ENCODE assay signal across 2 cellular contexts in the genomic region with DNA sequence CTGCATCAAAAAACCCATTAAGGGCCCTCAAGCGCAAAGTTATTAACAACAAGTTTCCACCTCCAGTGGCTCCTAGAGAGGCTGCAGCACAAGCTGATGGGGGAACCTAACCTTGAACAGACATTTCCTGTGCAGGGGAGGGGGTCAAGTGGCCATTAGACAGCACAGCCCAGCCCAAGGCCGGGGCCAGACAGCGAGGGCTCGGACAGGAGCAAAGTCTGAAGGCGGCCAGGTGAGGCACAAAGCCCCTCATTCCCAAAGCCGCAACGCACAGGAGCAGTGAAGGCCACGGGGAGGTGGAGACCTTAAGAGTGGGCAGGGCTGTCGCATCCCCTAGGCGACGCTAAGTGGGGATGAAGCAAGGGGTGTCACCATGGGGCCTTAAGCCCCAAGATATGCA.
TF ChIP-seq lines count a peak whose summit lies in the region.

No MANE protein-coding gene starts in this region.

TF ChIP-seq in K562, 482 proteins besides CTCF, POLR2A, EP300 and RAD21:
- TF ChIP-seq, protein P1, sequence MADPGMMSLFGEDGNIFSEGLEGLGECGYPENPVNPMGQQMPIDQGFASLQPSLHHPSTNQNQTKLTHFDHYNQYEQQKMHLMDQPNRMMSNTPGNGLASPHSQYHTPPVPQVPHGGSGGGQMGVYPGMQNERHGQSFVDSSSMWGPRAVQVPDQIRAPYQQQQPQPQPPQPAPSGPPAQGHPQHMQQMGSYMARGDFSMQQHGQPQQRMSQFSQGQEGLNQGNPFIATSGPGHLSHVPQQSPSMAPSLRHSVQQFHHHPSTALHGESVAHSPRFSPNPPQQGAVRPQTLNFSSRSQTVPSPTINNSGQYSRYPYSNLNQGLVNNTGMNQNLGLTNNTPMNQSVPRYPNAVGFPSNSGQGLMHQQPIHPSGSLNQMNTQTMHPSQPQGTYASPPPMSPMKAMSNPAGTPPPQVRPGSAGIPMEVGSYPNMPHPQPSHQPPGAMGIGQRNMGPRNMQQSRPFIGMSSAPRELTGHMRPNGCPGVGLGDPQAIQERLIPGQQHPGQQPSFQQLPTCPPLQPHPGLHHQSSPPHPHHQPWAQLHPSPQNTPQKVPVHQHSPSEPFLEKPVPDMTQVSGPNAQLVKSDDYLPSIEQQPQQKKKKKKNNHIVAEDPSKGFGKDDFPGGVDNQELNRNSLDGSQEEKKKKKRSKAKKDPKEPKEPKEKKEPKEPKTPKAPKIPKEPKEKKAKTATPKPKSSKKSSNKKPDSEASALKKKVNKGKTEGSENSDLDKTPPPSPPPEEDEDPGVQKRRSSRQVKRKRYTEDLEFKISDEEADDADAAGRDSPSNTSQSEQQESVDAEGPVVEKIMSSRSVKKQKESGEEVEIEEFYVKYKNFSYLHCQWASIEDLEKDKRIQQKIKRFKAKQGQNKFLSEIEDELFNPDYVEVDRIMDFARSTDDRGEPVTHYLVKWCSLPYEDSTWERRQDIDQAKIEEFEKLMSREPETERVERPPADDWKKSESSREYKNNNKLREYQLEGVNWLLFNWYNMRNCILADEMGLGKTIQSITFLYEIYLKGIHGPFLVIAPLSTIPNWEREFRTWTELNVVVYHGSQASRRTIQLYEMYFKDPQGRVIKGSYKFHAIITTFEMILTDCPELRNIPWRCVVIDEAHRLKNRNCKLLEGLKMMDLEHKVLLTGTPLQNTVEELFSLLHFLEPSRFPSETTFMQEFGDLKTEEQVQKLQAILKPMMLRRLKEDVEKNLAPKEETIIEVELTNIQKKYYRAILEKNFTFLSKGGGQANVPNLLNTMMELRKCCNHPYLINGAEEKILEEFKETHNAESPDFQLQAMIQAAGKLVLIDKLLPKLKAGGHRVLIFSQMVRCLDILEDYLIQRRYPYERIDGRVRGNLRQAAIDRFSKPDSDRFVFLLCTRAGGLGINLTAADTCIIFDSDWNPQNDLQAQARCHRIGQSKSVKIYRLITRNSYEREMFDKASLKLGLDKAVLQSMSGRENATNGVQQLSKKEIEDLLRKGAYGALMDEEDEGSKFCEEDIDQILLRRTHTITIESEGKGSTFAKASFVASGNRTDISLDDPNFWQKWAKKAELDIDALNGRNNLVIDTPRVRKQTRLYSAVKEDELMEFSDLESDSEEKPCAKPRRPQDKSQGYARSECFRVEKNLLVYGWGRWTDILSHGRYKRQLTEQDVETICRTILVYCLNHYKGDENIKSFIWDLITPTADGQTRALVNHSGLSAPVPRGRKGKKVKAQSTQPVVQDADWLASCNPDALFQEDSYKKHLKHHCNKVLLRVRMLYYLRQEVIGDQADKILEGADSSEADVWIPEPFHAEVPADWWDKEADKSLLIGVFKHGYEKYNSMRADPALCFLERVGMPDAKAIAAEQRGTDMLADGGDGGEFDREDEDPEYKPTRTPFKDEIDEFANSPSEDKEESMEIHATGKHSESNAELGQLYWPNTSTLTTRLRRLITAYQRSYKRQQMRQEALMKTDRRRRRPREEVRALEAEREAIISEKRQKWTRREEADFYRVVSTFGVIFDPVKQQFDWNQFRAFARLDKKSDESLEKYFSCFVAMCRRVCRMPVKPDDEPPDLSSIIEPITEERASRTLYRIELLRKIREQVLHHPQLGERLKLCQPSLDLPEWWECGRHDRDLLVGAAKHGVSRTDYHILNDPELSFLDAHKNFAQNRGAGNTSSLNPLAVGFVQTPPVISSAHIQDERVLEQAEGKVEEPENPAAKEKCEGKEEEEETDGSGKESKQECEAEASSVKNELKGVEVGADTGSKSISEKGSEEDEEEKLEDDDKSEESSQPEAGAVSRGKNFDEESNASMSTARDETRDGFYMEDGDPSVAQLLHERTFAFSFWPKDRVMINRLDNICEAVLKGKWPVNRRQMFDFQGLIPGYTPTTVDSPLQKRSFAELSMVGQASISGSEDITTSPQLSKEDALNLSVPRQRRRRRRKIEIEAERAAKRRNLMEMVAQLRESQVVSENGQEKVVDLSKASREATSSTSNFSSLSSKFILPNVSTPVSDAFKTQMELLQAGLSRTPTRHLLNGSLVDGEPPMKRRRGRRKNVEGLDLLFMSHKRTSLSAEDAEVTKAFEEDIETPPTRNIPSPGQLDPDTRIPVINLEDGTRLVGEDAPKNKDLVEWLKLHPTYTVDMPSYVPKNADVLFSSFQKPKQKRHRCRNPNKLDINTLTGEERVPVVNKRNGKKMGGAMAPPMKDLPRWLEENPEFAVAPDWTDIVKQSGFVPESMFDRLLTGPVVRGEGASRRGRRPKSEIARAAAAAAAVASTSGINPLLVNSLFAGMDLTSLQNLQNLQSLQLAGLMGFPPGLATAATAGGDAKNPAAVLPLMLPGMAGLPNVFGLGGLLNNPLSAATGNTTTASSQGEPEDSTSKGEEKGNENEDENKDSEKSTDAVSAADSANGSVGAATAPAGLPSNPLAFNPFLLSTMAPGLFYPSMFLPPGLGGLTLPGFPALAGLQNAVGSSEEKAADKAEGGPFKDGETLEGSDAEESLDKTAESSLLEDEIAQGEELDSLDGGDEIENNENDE (IDR thresholded peaks at IDR 0.05; ENCODE audit: low read depth, low read length): peak; percentile 42
- 0 out of 2 replicates have a peak, but pooled peaks have one; percentile 22 for TF ChIP-seq ZNF184 (CRISPR knock-in tag; IDR thresholded peaks at IDR 0.05)
- TF ChIP-seq, protein P2, sequence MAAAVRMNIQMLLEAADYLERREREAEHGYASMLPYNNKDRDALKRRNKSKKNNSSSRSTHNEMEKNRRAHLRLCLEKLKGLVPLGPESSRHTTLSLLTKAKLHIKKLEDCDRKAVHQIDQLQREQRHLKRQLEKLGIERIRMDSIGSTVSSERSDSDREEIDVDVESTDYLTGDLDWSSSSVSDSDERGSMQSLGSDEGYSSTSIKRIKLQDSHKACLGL (CRISPR knock-in tag; IDR thresholded peaks at IDR 0.05; ENCODE audit: borderline replicate concordance, poor library complexity, severe bottlenecking): no peak
TF ChIP-seq in K562: peak in this region for 2.

TF ChIP-seq in SK-N-SH treated with all-trans-retinoic acid at 6 μM for 48 hours, 23 proteins besides CTCF, POLR2A, EP300 and RAD21 (continued from another document):
- TF ChIP-seq, protein P3, sequence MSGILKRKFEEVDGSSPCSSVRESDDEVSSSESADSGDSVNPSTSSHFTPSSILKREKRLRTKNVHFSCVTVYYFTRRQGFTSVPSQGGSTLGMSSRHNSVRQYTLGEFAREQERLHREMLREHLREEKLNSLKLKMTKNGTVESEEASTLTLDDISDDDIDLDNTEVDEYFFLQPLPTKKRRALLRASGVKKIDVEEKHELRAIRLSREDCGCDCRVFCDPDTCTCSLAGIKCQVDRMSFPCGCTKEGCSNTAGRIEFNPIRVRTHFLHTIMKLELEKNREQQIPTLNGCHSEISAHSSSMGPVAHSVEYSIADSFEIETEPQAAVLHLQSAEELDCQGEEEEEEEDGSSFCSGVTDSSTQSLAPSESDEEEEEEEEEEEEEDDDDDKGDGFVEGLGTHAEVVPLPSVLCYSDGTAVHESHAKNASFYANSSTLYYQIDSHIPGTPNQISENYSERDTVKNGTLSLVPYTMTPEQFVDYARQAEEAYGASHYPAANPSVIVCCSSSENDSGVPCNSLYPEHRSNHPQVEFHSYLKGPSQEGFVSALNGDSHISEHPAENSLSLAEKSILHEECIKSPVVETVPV (CRISPR knock-in tag; IDR thresholded peaks at IDR 0.05): no peak
- TF ChIP-seq ZFP3 (CRISPR knock-in tag; IDR thresholded peaks at IDR 0.05) (no peak), ESRRG (CRISPR knock-in tag; IDR thresholded peaks at IDR 0.05) (no peak), CSDC2 (CRISPR knock-in tag; IDR thresholded peaks at IDR 0.05) (no peak), RARB (CRISPR knock-in tag; IDR thresholded peaks at IDR 0.05) (no peak), PPARA (CRISPR knock-in tag; IDR thresholded peaks at IDR 0.05; ENCODE audit: borderline replicate concordance) (no peak), ZC3H10 (CRISPR knock-in tag; IDR thresholded peaks at IDR 0.05) (no peak), OSR1 (CRISPR knock-in tag; IDR thresholded peaks at IDR 0.05) (no peak), BACH2 (CRISPR knock-in tag; IDR thresholded peaks at IDR 0.05; ENCODE audit: borderline replicate concordance) (no peak), TOX (CRISPR knock-in tag; IDR thresholded peaks at IDR 0.05; ENCODE audit: borderline replicate concordance) (no peak), GLIS3 (CRISPR knock-in tag; IDR thresholded peaks at IDR 0.05) (no peak)
- TF ChIP-seq, protein P4, sequence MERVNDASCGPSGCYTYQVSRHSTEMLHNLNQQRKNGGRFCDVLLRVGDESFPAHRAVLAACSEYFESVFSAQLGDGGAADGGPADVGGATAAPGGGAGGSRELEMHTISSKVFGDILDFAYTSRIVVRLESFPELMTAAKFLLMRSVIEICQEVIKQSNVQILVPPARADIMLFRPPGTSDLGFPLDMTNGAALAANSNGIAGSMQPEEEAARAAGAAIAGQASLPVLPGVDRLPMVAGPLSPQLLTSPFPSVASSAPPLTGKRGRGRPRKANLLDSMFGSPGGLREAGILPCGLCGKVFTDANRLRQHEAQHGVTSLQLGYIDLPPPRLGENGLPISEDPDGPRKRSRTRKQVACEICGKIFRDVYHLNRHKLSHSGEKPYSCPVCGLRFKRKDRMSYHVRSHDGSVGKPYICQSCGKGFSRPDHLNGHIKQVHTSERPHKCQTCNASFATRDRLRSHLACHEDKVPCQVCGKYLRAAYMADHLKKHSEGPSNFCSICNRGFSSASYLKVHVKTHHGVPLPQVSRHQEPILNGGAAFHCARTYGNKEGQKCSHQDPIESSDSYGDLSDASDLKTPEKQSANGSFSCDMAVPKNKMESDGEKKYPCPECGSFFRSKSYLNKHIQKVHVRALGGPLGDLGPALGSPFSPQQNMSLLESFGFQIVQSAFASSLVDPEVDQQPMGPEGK (CRISPR knock-in tag; IDR thresholded peaks at IDR 0.05; ENCODE audit: borderline replicate concordance): no peak
- TF ChIP-seq, protein P5, sequence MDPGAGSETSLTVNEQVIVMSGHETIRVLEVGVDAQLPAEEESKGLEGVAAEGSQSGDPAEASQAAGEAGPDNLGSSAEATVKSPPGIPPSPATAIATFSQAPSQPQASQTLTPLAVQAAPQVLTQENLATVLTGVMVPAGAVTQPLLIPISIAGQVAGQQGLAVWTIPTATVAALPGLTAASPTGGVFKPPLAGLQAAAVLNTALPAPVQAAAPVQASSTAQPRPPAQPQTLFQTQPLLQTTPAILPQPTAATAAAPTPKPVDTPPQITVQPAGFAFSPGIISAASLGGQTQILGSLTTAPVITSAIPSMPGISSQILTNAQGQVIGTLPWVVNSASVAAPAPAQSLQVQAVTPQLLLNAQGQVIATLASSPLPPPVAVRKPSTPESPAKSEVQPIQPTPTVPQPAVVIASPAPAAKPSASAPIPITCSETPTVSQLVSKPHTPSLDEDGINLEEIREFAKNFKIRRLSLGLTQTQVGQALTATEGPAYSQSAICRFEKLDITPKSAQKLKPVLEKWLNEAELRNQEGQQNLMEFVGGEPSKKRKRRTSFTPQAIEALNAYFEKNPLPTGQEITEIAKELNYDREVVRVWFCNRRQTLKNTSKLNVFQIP (CRISPR knock-in tag; IDR thresholded peaks at IDR 0.05; ENCODE audit: borderline replicate concordance, low read depth): no peak
- TF ChIP-seq, protein P6, sequence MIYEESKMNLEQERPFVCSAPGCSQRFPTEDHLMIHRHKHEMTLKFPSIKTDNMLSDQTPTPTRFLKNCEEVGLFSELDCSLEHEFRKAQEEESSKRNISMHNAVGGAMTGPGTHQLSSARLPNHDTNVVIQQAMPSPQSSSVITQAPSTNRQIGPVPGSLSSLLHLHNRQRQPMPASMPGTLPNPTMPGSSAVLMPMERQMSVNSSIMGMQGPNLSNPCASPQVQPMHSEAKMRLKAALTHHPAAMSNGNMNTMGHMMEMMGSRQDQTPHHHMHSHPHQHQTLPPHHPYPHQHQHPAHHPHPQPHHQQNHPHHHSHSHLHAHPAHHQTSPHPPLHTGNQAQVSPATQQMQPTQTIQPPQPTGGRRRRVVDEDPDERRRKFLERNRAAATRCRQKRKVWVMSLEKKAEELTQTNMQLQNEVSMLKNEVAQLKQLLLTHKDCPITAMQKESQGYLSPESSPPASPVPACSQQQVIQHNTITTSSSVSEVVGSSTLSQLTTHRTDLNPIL (CRISPR knock-in tag; IDR thresholded peaks at IDR 0.05; ENCODE audit: low read depth): no peak
